Comparison of ENCODE assay signal across 25 cellular contexts in the genomic region with DNA sequence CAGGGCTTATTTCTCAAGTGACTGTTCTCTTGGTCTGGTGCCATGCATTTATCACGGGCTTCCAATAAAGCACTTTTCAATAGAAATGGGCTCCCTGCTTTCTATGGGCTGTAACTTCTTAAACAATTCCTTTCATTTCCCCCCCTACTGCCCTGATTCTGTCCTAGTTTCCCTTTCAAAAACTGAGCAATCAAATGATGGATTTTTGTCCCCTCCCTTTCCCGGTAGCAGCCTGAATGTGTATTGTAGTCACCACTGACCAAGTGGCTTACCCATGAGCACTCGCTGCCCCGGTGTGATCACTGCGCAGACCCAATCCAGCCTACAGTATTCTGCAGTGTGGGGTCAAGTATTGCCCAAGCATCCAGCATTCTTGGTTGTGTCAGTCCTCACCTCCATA. TPM values are rescaled to one million over a fixed set of nuclear protein-coding genes. Genes with fewer than 3 reads are reported as not detected.
DNase-seq lines count a peak whose midpoint lies in the region; ATAC-seq lines count a peak whose summit lies in the region.
"Had no signal": no experiment of that assay in that cellular context is flagged by ENCODE, and none has a peak within 500 bp of the region (broad histone marks: within the 10 kb centered on the region; RNA-seq: fewer than 3 reads in every experiment).

No MANE protein-coding gene starts in this region.

- no peaks in the 10 kb centered on the region for H3K9me3 Mint-ChIP-seq in activated T-cell treated with anti-CD3 and anti-CD28 coated beads, Interleukin-2, amount 50 U/mL, for 24 hours
- no peaks in the 10 kb centered on the region for H3K9me3 Mint-ChIP-seq in dendritic cell treated with granulocyte-macrophage colony-stimulating factor and Interleukin-4, amounts not matched to agents 40 ng/mL and 50 ng/mL, for 4 days
- H3K9me3 Mint-ChIP-seq: activated naive CD8-positive, alpha-beta T cell treated with anti-CD3 and anti-CD28 coated beads, Interleukin-2, amount 10 ng/mL, durations not matched to agents 7 days and 5 days; HFFc6 had no signal

- peak overlapping the region; percentile 3 for H3K27ac Mint-ChIP-seq in activated T-cell treated with anti-CD3 and anti-CD28 coated beads, Interleukin-2, amount 50 U/mL, for 24 hours
- peak overlapping the region; percentile 49 for H3K27ac Mint-ChIP-seq in dendritic cell treated with granulocyte-macrophage colony-stimulating factor and Interleukin-4, amounts not matched to agents 40 ng/mL and 50 ng/mL, for 4 days
- H3K27ac Mint-ChIP-seq: activated CD8-positive, alpha-beta memory T cell treated with anti-CD3 and anti-CD28 coated beads, Interleukin-2, amount 10 ng/mL, durations not matched to agents 7 days and 5 days; activated naive CD8-positive, alpha-beta T cell treated with anti-CD3 and anti-CD28 coated beads, Interleukin-2, amount 10 ng/mL, durations not matched to agents 7 days and 5 days; HFFc6 had no signal

- no peak for DNase-seq in activated T-cell treated with anti-CD3 and anti-CD28 coated beads, Interleukin-2, amount 50 U/mL, for 24 hours
- DNase-seq in activated T-cell treated with anti-CD3 and anti-CD28 coated beads for 4 hours (no peak), middle frontal gyrus (ENCODE audit: extremely low spot score, low spot score) (peak; percentile 29), NCI-H82 (lab: John Stamatoyannopoulos, UW) (no peak)
- no peak for DNase-seq in effector memory CD4-positive, alpha-beta T cell
- DNase-seq: 8988T; activated CD4-positive, alpha-beta T cell treated with anti-CD3 and anti-CD28 coated beads for 1 hour; activated CD8-positive, alpha-beta memory T cell treated with anti-CD3 and anti-CD28 coated beads, Interleukin-2, amount 10 ng/mL, durations not matched to agents 7 days and 5 days; activated effector memory CD4-positive, alpha-beta T cell treated with Interleukin-2 at 50 U/mL for 16 hours; activated naive CD8-positive, alpha-beta T cell treated with anti-CD3 and anti-CD28 coated beads, Interleukin-2, amount 10 ng/mL, durations not matched to agents 7 days and 5 days; Calu3; HFFc6; Karpas-422; kidney; lower lobe of right lung; NCI-H1694 treated with DMSO at 0.1 percent for 48 hours; NCI-H2171 treated with DMSO at 0.1 percent for 48 hours; NCI-H526; right cardiac atrium; stimulated activated CD4-positive, alpha-beta T cell treated with anti-CD3 and anti-CD28 coated beads, Interleukin-12 subunit alpha, Interleukin-12 subunit beta, amount 100 ng/mL, for 4 hours; upper lobe of right lung had no signal

- H3K4me1 ChIP-seq in effector memory CD4-positive, alpha-beta T cell (ENCODE audit: control insufficient read depth, insufficient read depth, low read length, poor library complexity, severe bottlenecking): no peaks in the 10 kb centered on the region

- H3K36me3 ChIP-seq in effector memory CD4-positive, alpha-beta T cell (ENCODE audit: control insufficient read depth, insufficient read depth, low read length): peaks cover 22% of the 10 kb centered on the region

- intact Hi-C loops in dendritic cell treated with granulocyte-macrophage colony-stimulating factor and Interleukin-4, amounts not matched to agents 40 ng/mL and 50 ng/mL, for 4 days (cut with micrococcal nuclease): no loop called here

- no peaks in the 10 kb centered on the region for H3K9me3 ChIP-seq in effector memory CD4-positive, alpha-beta T cell (ENCODE audit: control insufficient read depth, low read length)
- H3K9me3 ChIP-seq: lower lobe of right lung, upper lobe of right lung had no signal

- no peak overlapping the region for H3K4me3 Mint-ChIP-seq in activated T-cell treated with anti-CD3 and anti-CD28 coated beads, Interleukin-2, amount 50 U/mL, for 24 hours
- no peak overlapping the region for H3K4me3 Mint-ChIP-seq in dendritic cell treated with granulocyte-macrophage colony-stimulating factor and Interleukin-4, amounts not matched to agents 40 ng/mL and 50 ng/mL, for 4 days
- H3K4me3 Mint-ChIP-seq: activated CD8-positive, alpha-beta memory T cell treated with anti-CD3 and anti-CD28 coated beads, Interleukin-2, amount 10 ng/mL, durations not matched to agents 7 days and 5 days; activated naive CD8-positive, alpha-beta T cell treated with anti-CD3 and anti-CD28 coated beads, Interleukin-2, amount 10 ng/mL, durations not matched to agents 7 days and 5 days; HFFc6 had no signal

- H3K27me3 Mint-ChIP-seq in activated T-cell treated with anti-CD3 and anti-CD28 coated beads, Interleukin-2, amount 50 U/mL, for 24 hours: no peaks in the 10 kb centered on the region
- H3K27me3 Mint-ChIP-seq in dendritic cell treated with granulocyte-macrophage colony-stimulating factor and Interleukin-4, amounts not matched to agents 40 ng/mL and 50 ng/mL, for 4 days: no peaks in the 10 kb centered on the region
- H3K27me3 Mint-ChIP-seq: activated CD8-positive, alpha-beta memory T cell treated with anti-CD3 and anti-CD28 coated beads, Interleukin-2, amount 10 ng/mL, durations not matched to agents 7 days and 5 days; activated naive CD8-positive, alpha-beta T cell treated with anti-CD3 and anti-CD28 coated beads, Interleukin-2, amount 10 ng/mL, durations not matched to agents 7 days and 5 days had no signal

- ATAC-seq in HG03520 (IDR thresholded peaks at IDR 0.05; ENCODE audit: unreplicated experiment): no peak
- ATAC-seq: activated CD8-positive, alpha-beta memory T cell treated with anti-CD3 and anti-CD28 coated beads, Interleukin-2, amount 10 ng/mL, durations not matched to agents 7 days and 5 days; lower lobe of right lung; upper lobe of right lung had no signal

- peak overlapping the region; percentile 69 for H3K27ac ChIP-seq in temporal lobe (ENCODE audit: low read depth, low read length)
- H3K27ac ChIP-seq in effector memory CD4-positive, alpha-beta T cell (ENCODE audit: insufficient read depth, low read length, poor library complexity, severe bottlenecking): no peak overlapping the region
- H3K27ac ChIP-seq: lower lobe of right lung, upper lobe of right lung had no signal

- peaks cover 51% of the 10 kb centered on the region for H3K36me3 Mint-ChIP-seq in activated T-cell treated with anti-CD3 and anti-CD28 coated beads, Interleukin-2, amount 50 U/mL, for 24 hours (ENCODE audit: low read depth)
- H3K36me3 Mint-ChIP-seq in dendritic cell treated with granulocyte-macrophage colony-stimulating factor and Interleukin-4, amounts not matched to agents 40 ng/mL and 50 ng/mL, for 4 days (ENCODE audit: low read depth): peaks cover 35% of the 10 kb centered on the region

- H3K4me3 ChIP-seq in effector memory CD4-positive, alpha-beta T cell (ENCODE audit: insufficient read depth, low read depth, low read length, poor library complexity, severe bottlenecking): no peak overlapping the region
- H3K4me3 ChIP-seq: lower lobe of right lung, upper lobe of right lung had no signal

- peaks cover 15% of the 10 kb centered on the region for H3K4me1 Mint-ChIP-seq in activated T-cell treated with anti-CD3 and anti-CD28 coated beads, Interleukin-2, amount 50 U/mL, for 24 hours (ENCODE audit: low read depth)
- peaks cover 17% of the 10 kb centered on the region for H3K4me1 Mint-ChIP-seq in dendritic cell treated with granulocyte-macrophage colony-stimulating factor and Interleukin-4, amounts not matched to agents 40 ng/mL and 50 ng/mL, for 4 days (ENCODE audit: low read depth)

- H3K27me3 ChIP-seq in effector memory CD4-positive, alpha-beta T cell (replicated peaks; ENCODE audit: control insufficient read depth, insufficient read depth, low read length, poor library complexity, severe bottlenecking): no peaks in the 10 kb centered on the region
- H3K27me3 ChIP-seq: upper lobe of right lung had no signal

RNA-seq across cellular contexts. Expression of gene RPS10, which starts 13.8 kb away (rescaled TPM):
- 674 TPM for total RNA-seq in temporal lobe

RNA-seq across cellular contexts. Expression of gene NUDT3, which starts 19.6 kb away (rescaled TPM):
- total RNA-seq in temporal lobe: 131 TPM

RNA-seq across cellular contexts. Expression of gene PACSIN1, which starts 53.8 kb away (rescaled TPM):
- total RNA-seq in temporal lobe: 2.7 TPM
- total RNA-seq: Daoy, HFFc6, lower lobe of right lung, upper lobe of right lung had no signal
